Comparison of ENCODE assay signal across 13 cellular contexts in the genomic region with DNA sequence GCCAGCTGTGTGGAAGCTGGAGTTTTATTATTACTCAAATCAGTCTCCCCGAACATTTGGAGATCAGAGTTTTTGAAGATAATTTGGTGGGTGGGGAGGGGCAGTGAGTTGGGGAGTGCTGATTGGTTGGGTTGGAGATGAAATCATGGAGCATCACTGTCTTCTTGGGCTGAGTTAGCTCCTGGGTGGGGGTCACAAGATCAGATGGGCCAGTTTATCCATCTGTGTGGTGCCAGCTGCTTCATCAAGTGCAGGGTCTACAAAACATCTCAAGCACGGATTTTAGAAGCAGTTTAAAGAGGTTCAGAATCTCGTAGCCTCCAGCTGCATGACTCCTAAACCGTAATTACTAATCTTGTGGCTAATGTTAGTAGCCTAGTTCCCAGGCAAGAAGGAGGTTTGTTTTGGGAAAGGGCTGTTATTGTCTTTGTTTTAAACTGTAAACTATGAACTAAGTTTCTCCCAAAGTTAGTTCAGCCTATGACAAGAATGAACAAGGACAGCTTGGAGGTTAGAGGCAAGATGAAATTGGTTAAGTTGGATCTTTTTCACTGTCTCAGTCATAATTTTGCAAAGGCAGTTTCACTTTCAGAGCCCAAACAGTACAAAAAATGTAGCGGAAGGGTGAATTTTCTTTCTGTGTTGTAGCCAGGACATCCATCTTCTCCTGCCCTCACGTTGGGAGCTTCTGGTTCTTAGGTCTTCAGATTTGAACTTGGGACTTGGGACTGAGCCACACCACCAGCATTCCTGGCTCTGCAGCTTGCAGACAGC. TPM values are rescaled to one million over a fixed set of nuclear protein-coding genes. Genes with fewer than 3 reads are reported as not detected.
DNase-seq lines count a peak whose midpoint lies in the region; ATAC-seq and TF ChIP-seq lines count a peak whose summit lies in the region.
"Had no signal": no experiment of that assay in that cellular context is flagged by ENCODE, and none has a peak within 500 bp of the region (broad histone marks: within the 10 kb centered on the region; RNA-seq: fewer than 3 reads in every experiment).

No MANE protein-coding gene starts in this region.

- peaks cover 2% of the 10 kb centered on the region for H3K27me3 Mint-ChIP-seq in activated CD4-positive, alpha-beta memory T cell treated with anti-CD3 and anti-CD28 coated beads, Interleukin-2, amount 10 ng/mL, durations not matched to agents 7 days and 5 days

- H3K36me3 ChIP-seq in lower lobe of right lung (no peaks in the 10 kb centered on the region), A673 (ENCODE audit: insufficient read depth, low read length, poor library complexity, severe bottlenecking) (no peaks in the 10 kb centered on the region)

- TF ChIP-seq CTCF in lower lobe of right lung (IDR thresholded peaks at IDR 0.05) = no peak
- no peak for TF ChIP-seq CTCF in A673 (conservative IDR thresholded peaks at IDR 0.05; ENCODE audit: low read depth, low read length)

- no peaks in the 10 kb centered on the region for H3K36me3 Mint-ChIP-seq in activated CD4-positive, alpha-beta memory T cell treated with anti-CD3 and anti-CD28 coated beads, Interleukin-2, amount 10 ng/mL, durations not matched to agents 7 days and 5 days (ENCODE audit: low read depth)

- CTCF ChIA-PET in activated CD4-positive, alpha-beta memory T cell treated with anti-CD3 and anti-CD28 coated beads, Interleukin-2, amount 10 ng/mL, durations not matched to agents 7 days and 5 days (lab: Charles Lee) = interaction anchor here (1.1 to 2.4 kb wide), 4 partner anchors 9 to 33 kb away, joined by 3 to 9 read pairs (median 4); no protein-coding TSS in a partner anchor
- CTCF ChIA-PET in A673 (lab: Charles Lee) = no interaction called here

- peak overlapping the region; percentile 87 for H3K27ac Mint-ChIP-seq in activated CD4-positive, alpha-beta memory T cell treated with anti-CD3 and anti-CD28 coated beads, Interleukin-2, amount 10 ng/mL, durations not matched to agents 7 days and 5 days
- H3K27ac Mint-ChIP-seq: H9 had no signal

- H3K27me3 ChIP-seq in lower lobe of right lung (ENCODE audit: low read depth) (no peaks in the 10 kb centered on the region), A673 (replicated peaks; ENCODE audit: insufficient read depth, low read depth, low read length, poor library complexity) (no peaks in the 10 kb centered on the region)

- H3K4me1 Mint-ChIP-seq in activated CD4-positive, alpha-beta memory T cell treated with anti-CD3 and anti-CD28 coated beads, Interleukin-2, amount 10 ng/mL, durations not matched to agents 7 days and 5 days = peaks cover 34% of the 10 kb centered on the region

- POLR2A ChIA-PET in activated CD4-positive, alpha-beta memory T cell treated with anti-CD3 and anti-CD28 coated beads, Interleukin-2, amount 10 ng/mL, durations not matched to agents 7 days and 5 days (lab: Charles Lee) = interaction anchor here (0.7 to 8.9 kb wide), 10 partner anchors 14 to 146 kb away, joined by 3 to 86 read pairs (median 6); a partner anchor contains a TSS
- POLR2A ChIA-PET in A673 (lab: Charles Lee; ENCODE audit: low non-redundant PET) = interaction anchor here (0.7 kb wide), 1 partner anchor 201 kb away, joined by 3 read pairs; no protein-coding TSS in a partner anchor

- H3K4me1 ChIP-seq in lower lobe of right lung = peaks cover 16% of the 10 kb centered on the region
- peaks cover 43% of the 10 kb centered on the region for H3K4me1 ChIP-seq in A673 (ENCODE audit: insufficient read depth, low read length, poor library complexity, severe bottlenecking)

- H3K27ac ChIP-seq in lower lobe of right lung (peak overlapping the region; percentile 47), A673 (ENCODE audit: low read depth, low read length, poor library complexity, severe bottlenecking) (no peak overlapping the region)
- H3K27ac ChIP-seq: HL-60 had no signal

- H3K9me3 ChIP-seq in lower lobe of right lung = no peaks in the 10 kb centered on the region
- no peaks in the 10 kb centered on the region for H3K9me3 ChIP-seq in A673 (ENCODE audit: low read depth, low read length, poor library complexity, severe bottlenecking)

- no peak overlapping the region for H3K4me3 ChIP-seq in lower lobe of right lung
- H3K4me3 ChIP-seq in A673 (ENCODE audit: low read depth, low read length, poor library complexity, severe bottlenecking) = no peak overlapping the region

- peak overlapping the region; percentile 64 for H3K4me3 Mint-ChIP-seq in activated CD4-positive, alpha-beta memory T cell treated with anti-CD3 and anti-CD28 coated beads, Interleukin-2, amount 10 ng/mL, durations not matched to agents 7 days and 5 days
- H3K4me3 Mint-ChIP-seq: H9 had no signal

- intact Hi-C loops in lower lobe of right lung (cut with DNase I) = no loop called here
- intact Hi-C loops in A673 (cut with micrococcal nuclease; ENCODE audit: unreplicated experiment) = no loop called here

- ATAC-seq in GM21390 (IDR thresholded peaks at IDR 0.05; ENCODE audit: unreplicated experiment) = peak; percentile 45
- ATAC-seq in lower lobe of right lung = no peak
- ATAC-seq in GM21526 (IDR thresholded peaks at IDR 0.05; ENCODE audit: low FRiP score, unreplicated experiment) = no peak
- ATAC-seq in GM18505 (IDR thresholded peaks at IDR 0.05; ENCODE audit: unreplicated experiment) = no peak

- H3K9me3 Mint-ChIP-seq in activated CD4-positive, alpha-beta memory T cell treated with anti-CD3 and anti-CD28 coated beads, Interleukin-2, amount 10 ng/mL, durations not matched to agents 7 days and 5 days = no peaks in the 10 kb centered on the region

- no peak for TF ChIP-seq POLR2A in GM18505 (IDR thresholded peaks at IDR 0.05; ENCODE audit: borderline replicate concordance, extremely low read depth, insufficient read depth, insufficient read length)

- no TSS peak for BruUV-seq in A673 (replicated peaks; lab: Mats Ljungman, UMichigan)

- DNase-seq in AG20443 (ENCODE audit: low spot score) (peak; percentile 48), lower lobe of right lung (no peak), NCI-H774 (lab: John Stamatoyannopoulos, UW) (no peak), A673 (ENCODE audit: low spot score) (no peak)
- no peak for DNase-seq in activated CD4-positive, alpha-beta memory T cell treated with anti-CD3 and anti-CD28 coated beads, Interleukin-2, amount 10 ng/mL, durations not matched to agents 7 days and 5 days
- DNase-seq: activated CD4-positive, CD25-positive, alpha-beta regulatory T cell; anterior cingulate cortex; H9; NCI-H1417 treated with DMSO at 0.1 percent for 48 hours had no signal

RNA-seq across cellular contexts. Expression of a gene that starts 43.1 kb away (rescaled TPM):
- total RNA-seq in activated CD4-positive, alpha-beta memory T cell treated with anti-CD3 and anti-CD28 coated beads, Interleukin-2, amount 10 ng/mL, durations not matched to agents 7 days and 5 days = 100 to 1,000 TPM; 220 to 228 TPM
- total RNA-seq in lower lobe of right lung (242 TPM), A673 (2021) (57.3 and 70.1 TPM in 2 replicates)
